Comparison of ENCODE assay signal across 1 cellular context in genomic region chr15:75025102-75025501, GRCh38.
TF ChIP-seq lines count a peak whose summit lies in the region.

No MANE protein-coding gene starts in this region.

TF ChIP-seq in HCT116, 20 proteins besides CTCF, POLR2A, EP300 and RAD21 (continued from another document):
- TF ChIP-seq SP1 (IDR thresholded peaks at IDR 0.05; ENCODE audit: low read depth) = no peak
- no peak for TF ChIP-seq FOSL1 (IDR thresholded peaks at IDR 0.05; ENCODE audit: low read depth)
- no peak for TF ChIP-seq ATF3 (IDR thresholded peaks at IDR 0.05)
